In genomic region chr6:81624443-81624842, GRCh38 we compare ENCODE assay signal across 33 cellular contexts.
"Had no signal": no experiment of that assay in that cellular context is flagged by ENCODE, and none has a peak within 500 bp of the region (broad histone marks: within the 10 kb centered on the region; RNA-seq: fewer than 3 reads in every experiment).

No MANE protein-coding gene starts in this region.

- H3K27me3 ChIP-seq: colonic mucosa, esophagus muscularis mucosa, gastroesophageal sphincter, heart right ventricle had no signal

- H3K4me1 Mint-ChIP-seq: activated CD4-positive, alpha-beta T cell treated with anti-CD3 and anti-CD28 coated beads for 36 hours; activated CD4-positive, alpha-beta T cell treated with anti-CD3 and anti-CD28 coated beads, Interleukin-2, amount 10 ng/mL, durations not matched to agents 24 days and 14 days; activated CD8-positive, alpha-beta memory T cell treated with anti-CD3 and anti-CD28 coated beads, Interleukin-2, amount 10 ng/mL, durations not matched to agents 7 days and 5 days; activated naive CD4-positive, alpha-beta T cell treated with anti-CD3 and anti-CD28 coated beads, Interleukin-2, amount 10 ng/mL, durations not matched to agents 7 days and 5 days; activated naive CD8-positive, alpha-beta T cell treated with anti-CD3 and anti-CD28 coated beads, Interleukin-2, amount 10 ng/mL, durations not matched to agents 7 days and 5 days; T-cell; T-helper 17 cell had no signal

- H3K4me1 ChIP-seq: colonic mucosa, esophagus muscularis mucosa, gastroesophageal sphincter had no signal

- H3K4me3 ChIP-seq: colonic mucosa, esophagus muscularis mucosa, gastroesophageal sphincter, heart right ventricle had no signal

- H3K9me3 Mint-ChIP-seq: activated CD4-positive, alpha-beta T cell treated with anti-CD3 and anti-CD28 coated beads, Interleukin-2, amount 10 ng/mL, durations not matched to agents 24 days and 14 days; activated naive CD4-positive, alpha-beta T cell treated with anti-CD3 and anti-CD28 coated beads, Interleukin-2, amount 10 ng/mL, durations not matched to agents 7 days and 5 days; activated T-helper 1 cell treated with anti-CD3 and anti-CD28 coated beads, Interleukin-12 subunit alpha, Interleukin-12 subunit beta, Interleukin-2, Interleukin-4 antibody, amounts not matched to agents 30 ng/mL and 10 ng/mL and 1 ng/mL, durations not matched to agents 14 hours and 24 hours and 36 hours; activated T-helper 2 cell treated with anti-CD3 and anti-CD28 coated beads, Interferon-gamma antibody, Interleukin-2, Interleukin-4, amounts not matched to agents 10 μg/mL and 5 μg/mL and 100 μg/mL, durations not matched to agents 14 hours and 24 hours and 36 hours had no signal

- H3K27me3 Mint-ChIP-seq: activated CD4-positive, alpha-beta memory T cell treated with anti-CD3 and anti-CD28 coated beads for 36 hours; activated CD4-positive, alpha-beta T cell treated with anti-CD3 and anti-CD28 coated beads for 36 hours; activated CD4-positive, alpha-beta T cell treated with anti-CD3 and anti-CD28 coated beads, Interleukin-2, amount 10 ng/mL, durations not matched to agents 24 days and 14 days; activated CD8-positive, alpha-beta memory T cell treated with anti-CD3 and anti-CD28 coated beads, Interleukin-2, amount 10 ng/mL, durations not matched to agents 7 days and 5 days; activated naive CD4-positive, alpha-beta T cell treated with anti-CD3 and anti-CD28 coated beads, Interleukin-2, amount 10 ng/mL, durations not matched to agents 7 days and 5 days; activated naive CD8-positive, alpha-beta T cell treated with anti-CD3 and anti-CD28 coated beads, Interleukin-2, amount 10 ng/mL, durations not matched to agents 7 days and 5 days; T-cell; T-helper 17 cell had no signal

- H3K36me3 ChIP-seq: colonic mucosa, esophagus muscularis mucosa, gastroesophageal sphincter, heart right ventricle, WERI-Rb-1 had no signal

- ATAC-seq: activated CD4-positive, alpha-beta T cell treated with anti-CD3 and anti-CD28 coated beads for 36 hours; activated CD8-positive, alpha-beta memory T cell treated with anti-CD3 and anti-CD28 coated beads, Interleukin-2, amount 10 ng/mL, durations not matched to agents 7 days and 5 days; activated CD8-positive, alpha-beta T cell treated with anti-CD3 and anti-CD28 coated beads, Interleukin-2, amount 10 ng/mL, durations not matched to agents 7 days and 5 days; activated naive CD4-positive, alpha-beta T cell treated with anti-CD3 and anti-CD28 coated beads, Interleukin-2, amount 50 U/mL, for 72 hours; gastroesophageal sphincter; heart right ventricle; T-cell; T-helper 17 cell had no signal

- H3K27ac Mint-ChIP-seq: activated CD4-positive, alpha-beta memory T cell treated with anti-CD3 and anti-CD28 coated beads for 36 hours; activated CD4-positive, alpha-beta T cell treated with anti-CD3 and anti-CD28 coated beads for 36 hours; activated CD4-positive, alpha-beta T cell treated with anti-CD3 and anti-CD28 coated beads, Interleukin-2, amount 10 ng/mL, durations not matched to agents 24 days and 14 days; activated CD8-positive, alpha-beta memory T cell treated with anti-CD3 and anti-CD28 coated beads, Interleukin-2, amount 10 ng/mL, durations not matched to agents 7 days and 5 days; activated CD8-positive, alpha-beta T cell treated with anti-CD3 and anti-CD28 coated beads, Interleukin-2, amount 10 ng/mL, durations not matched to agents 7 days and 5 days; activated naive CD4-positive, alpha-beta T cell treated with anti-CD3 and anti-CD28 coated beads, Interleukin-2, amount 10 ng/mL, durations not matched to agents 7 days and 5 days; activated naive CD4-positive, alpha-beta T cell treated with anti-CD3 and anti-CD28 coated beads, Interleukin-2, amount 50 U/mL, for 72 hours; activated naive CD8-positive, alpha-beta T cell treated with anti-CD3 and anti-CD28 coated beads, Interleukin-2, amount 10 ng/mL, durations not matched to agents 7 days and 5 days; activated T-helper 1 cell treated with anti-CD3 and anti-CD28 coated beads, Interleukin-12 subunit alpha, Interleukin-12 subunit beta, Interleukin-2, Interleukin-4 antibody, amounts not matched to agents 30 ng/mL and 10 ng/mL and 1 ng/mL, durations not matched to agents 14 hours and 24 hours and 36 hours; activated T-helper 2 cell treated with anti-CD3 and anti-CD28 coated beads, Interferon-gamma antibody, Interleukin-2, Interleukin-4, amounts not matched to agents 10 μg/mL and 5 μg/mL and 100 μg/mL, durations not matched to agents 14 hours and 24 hours and 36 hours; endodermal cell; T-cell; T-helper 17 cell; T-helper 2 cell treated with Interferon-gamma antibody and Interleukin-4, amounts not matched to agents 5 μg/mL and 100 μg/mL, for 36 hours had no signal

- H3K36me3 Mint-ChIP-seq: activated CD4-positive, alpha-beta memory T cell treated with anti-CD3 and anti-CD28 coated beads for 36 hours; activated CD8-positive, alpha-beta memory T cell treated with anti-CD3 and anti-CD28 coated beads, Interleukin-2, amount 10 ng/mL, durations not matched to agents 7 days and 5 days; activated naive CD4-positive, alpha-beta T cell treated with anti-CD3 and anti-CD28 coated beads, Interleukin-2, amount 10 ng/mL, durations not matched to agents 7 days and 5 days; activated naive CD4-positive, alpha-beta T cell treated with anti-CD3 and anti-CD28 coated beads, Interleukin-2, amount 50 U/mL, for 72 hours; activated naive CD8-positive, alpha-beta T cell treated with anti-CD3 and anti-CD28 coated beads, Interleukin-2, amount 10 ng/mL, durations not matched to agents 7 days and 5 days; T-cell had no signal

- DNase-seq: activated CD4-positive, alpha-beta memory T cell treated with anti-CD3 and anti-CD28 coated beads for 36 hours; activated CD4-positive, alpha-beta T cell treated with anti-CD3 and anti-CD28 coated beads for 36 hours; activated CD4-positive, alpha-beta T cell treated with anti-CD3 and anti-CD28 coated beads, Interleukin-2, amount 10 ng/mL, durations not matched to agents 24 days and 14 days; activated CD4-positive, CD25-positive, alpha-beta regulatory T cell; activated CD4-positive, CD25-positive, alpha-beta regulatory T cell treated with anti-CD3 and anti-CD28 coated beads, Interleukin-2, amount 50 U/mL, for 72 hours; activated CD8-positive, alpha-beta memory T cell treated with anti-CD3 and anti-CD28 coated beads, Interleukin-2, amount 10 ng/mL, durations not matched to agents 7 days and 5 days; activated CD8-positive, alpha-beta memory T cell treated with anti-CD3 and anti-CD28 coated beads, Interleukin-2, amount 50 U/mL, for 4 hours; activated CD8-positive, alpha-beta T cell treated with anti-CD3 and anti-CD28 coated beads, Interleukin-2, amount 10 ng/mL, durations not matched to agents 7 days and 5 days; activated gamma-delta T cell; activated naive CD4-positive, alpha-beta T cell; activated naive CD4-positive, alpha-beta T cell treated with anti-CD3 and anti-CD28 coated beads, Interleukin-2, amount 10 ng/mL, durations not matched to agents 7 days and 5 days; activated naive CD8-positive, alpha-beta T cell treated with anti-CD3 and anti-CD28 coated beads, Interleukin-2, amount 10 ng/mL, durations not matched to agents 7 days and 5 days; activated T-cell treated with anti-CD3 and anti-CD28 coated beads, Interleukin-2, amount 50 U/mL, for 1 hour; activated T-cell treated with anti-CD3 and anti-CD28 coated beads, Interleukin-2, amount 50 U/mL, for 48 hours; amniotic stem cell; anterior cingulate cortex; caudate nucleus; colonic mucosa; effector memory CD4-positive, alpha-beta T cell; endodermal cell; foreskin melanocyte; heart right ventricle; SW 1271; T-cell; T-helper 17 cell; T1000; WERI-Rb-1 had no signal

- H3K9me3 ChIP-seq: colonic mucosa, esophagus muscularis mucosa had no signal

- H3K4me3 Mint-ChIP-seq: activated CD4-positive, alpha-beta memory T cell treated with anti-CD3 and anti-CD28 coated beads for 36 hours; activated CD4-positive, alpha-beta T cell treated with anti-CD3 and anti-CD28 coated beads for 36 hours; activated CD4-positive, alpha-beta T cell treated with anti-CD3 and anti-CD28 coated beads, Interleukin-2, amount 10 ng/mL, durations not matched to agents 24 days and 14 days; activated CD8-positive, alpha-beta memory T cell treated with anti-CD3 and anti-CD28 coated beads, Interleukin-2, amount 10 ng/mL, durations not matched to agents 7 days and 5 days; activated CD8-positive, alpha-beta T cell treated with anti-CD3 and anti-CD28 coated beads, Interleukin-2, amount 10 ng/mL, durations not matched to agents 7 days and 5 days; activated naive CD4-positive, alpha-beta T cell treated with anti-CD3 and anti-CD28 coated beads, Interleukin-2, amount 10 ng/mL, durations not matched to agents 7 days and 5 days; activated naive CD8-positive, alpha-beta T cell treated with anti-CD3 and anti-CD28 coated beads, Interleukin-2, amount 10 ng/mL, durations not matched to agents 7 days and 5 days; activated T-helper 1 cell treated with anti-CD3 and anti-CD28 coated beads, Interleukin-12 subunit alpha, Interleukin-12 subunit beta, Interleukin-2, Interleukin-4 antibody, amounts not matched to agents 30 ng/mL and 10 ng/mL and 1 ng/mL, durations not matched to agents 14 hours and 24 hours and 36 hours; endodermal cell; T-cell; T-helper 17 cell; T-helper 2 cell treated with Interferon-gamma antibody and Interleukin-4, amounts not matched to agents 5 μg/mL and 100 μg/mL, for 36 hours had no signal
